1 cellular context compared by ENCODE assay signal in genomic region chr3:182699550-182700170, GRCh38.
TF ChIP-seq lines count a peak whose summit lies in the region.

No MANE protein-coding gene starts in this region.

TF ChIP-seq in K562, 482 proteins besides CTCF, POLR2A, EP300 and RAD21 (continued from another document and continues in another):
- TF ChIP-seq ZFP36 (IDR thresholded peaks at IDR 0.05; ENCODE audit: low read depth, low read length, partially characterized antibody) (no peak), HDAC8 (tag; IDR thresholded peaks at IDR 0.05) (0 out of 2 replicates have a peak, but pooled peaks have one; percentile 24), CBFA2T3 (IDR thresholded peaks at IDR 0.05) (no peak), HBP1 (CRISPR knock-in tag; IDR thresholded peaks at IDR 0.05) (no peak), ZNF347 (CRISPR knock-in tag; IDR thresholded peaks at IDR 0.05; ENCODE audit: low read depth) (no peak), EHMT2 (IDR thresholded peaks at IDR 0.05) (no peak), NKRF (IDR thresholded peaks at IDR 0.05; ENCODE audit: borderline replicate concordance) (no peak), ELF2 (CRISPR knock-in tag; IDR thresholded peaks at IDR 0.05) (no peak), TAF15 (IDR thresholded peaks at IDR 0.05; ENCODE audit: low read depth, low read length) (no peak), PKNOX1 (IDR thresholded peaks at IDR 0.05) (no peak), NCOA6 (IDR thresholded peaks at IDR 0.05) (no peak), ERF (CRISPR knock-in tag; IDR thresholded peaks at IDR 0.05) (no peak), ZNF184 (CRISPR knock-in tag; IDR thresholded peaks at IDR 0.05) (no peak), DDX20 (tag; IDR thresholded peaks at IDR 0.05; ENCODE audit: low read depth) (0 out of 2 replicates have a peak, but pooled peaks have one; percentile 74), POLR2G (IDR thresholded peaks at IDR 0.05; ENCODE audit: low read depth, low read length) (no peak), IFI16 (CRISPR knock-in tag; IDR thresholded peaks at IDR 0.05) (no peak), MAZ (CRISPR knock-in tag; conservative IDR thresholded peaks at IDR 0.05 in 1 of 2, IDR thresholded peaks at IDR 0.05 in 1 of 2) (no peak), NUFIP1 (IDR thresholded peaks at IDR 0.05; ENCODE audit: partially characterized antibody) (no peak), PRPF4 (IDR thresholded peaks at IDR 0.05; ENCODE audit: insufficient read depth, low read depth, low read length, poor library complexity, severe bottlenecking) (no peak), ELF1 (tag; IDR thresholded peaks at IDR 0.05) (no peak), SMAD4 (CRISPR knock-in tag; conservative IDR thresholded peaks at IDR 0.05) (peak; percentile 66), MEF2A (IDR thresholded peaks at IDR 0.05; ENCODE audit: control insufficient read depth, low read depth, low read length) (no peak), RBM25 (IDR thresholded peaks at IDR 0.05; ENCODE audit: low read depth, low read length, severe bottlenecking) (no peak), ZFX (CRISPR knock-in tag; IDR thresholded peaks at IDR 0.05) (no peak), TSC22D4 (tag; IDR thresholded peaks at IDR 0.05) (no peak), ZBTB9 (CRISPR knock-in tag; IDR thresholded peaks at IDR 0.05) (peak; percentile 28; the same call in 1 of the 2 replicates), LARP7 (IDR thresholded peaks at IDR 0.05) (no peak), NR2C2 (CRISPR knock-in tag; IDR thresholded peaks at IDR 0.05) (no peak), NR2C2 (tag; IDR thresholded peaks at IDR 0.05) (no peak), ZNF589 (CRISPR knock-in tag; IDR thresholded peaks at IDR 0.05; ENCODE audit: low read depth) (peak; percentile 54; the same call in 1 of the 2 replicates), BCLAF1 (IDR thresholded peaks at IDR 0.05; ENCODE audit: borderline replicate concordance in 1 of 2, control insufficient read depth in 1 of 2, low read depth in 2 of 2, low read length in 1 of 2) (no peak), HOXB6 (CRISPR knock-in tag; IDR thresholded peaks at IDR 0.05; ENCODE audit: borderline replicate concordance) (no peak), ZNF445 (CRISPR knock-in tag; IDR thresholded peaks at IDR 0.05; ENCODE audit: low read depth) (no peak), PRMT5 (CRISPR knock-in tag; IDR thresholded peaks at IDR 0.05) (no peak), SREBF1 (IDR thresholded peaks at IDR 0.05; ENCODE audit: borderline replicate concordance, low read depth, low read length) (no peak), FOXK2 (conservative IDR thresholded peaks at IDR 0.05 in 1 of 2, IDR thresholded peaks at IDR 0.05 in 1 of 2; ENCODE audit: low read depth in 2 of 2) (no peak), FOXK1 (CRISPR knock-in tag; IDR thresholded peaks at IDR 0.05; ENCODE audit: borderline replicate concordance) (no peak), SP1 (CRISPR knock-in tag; IDR thresholded peaks at IDR 0.05) (no peak), MYNN (IDR thresholded peaks at IDR 0.05) (no peak), MYNN (CRISPR knock-in tag; IDR thresholded peaks at IDR 0.05) (no peak), PURB (CRISPR knock-in tag; IDR thresholded peaks at IDR 0.05; ENCODE audit: low read depth) (no peak), ARHGAP35 (IDR thresholded peaks at IDR 0.05; ENCODE audit: partially characterized antibody) (no peak), ZSCAN32 (CRISPR knock-in tag; IDR thresholded peaks at IDR 0.05) (no peak), MEIS2 (IDR thresholded peaks at IDR 0.05; ENCODE audit: partially characterized antibody) (no peak), POLR3A (IDR thresholded peaks at IDR 0.05; ENCODE audit: borderline replicate concordance, extremely low read depth, insufficient read depth, insufficient read length) (no peak), HNRNPL (IDR thresholded peaks at IDR 0.05; ENCODE audit: low read depth, low read length) (no peak), IRF1 (CRISPR knock-in tag; IDR thresholded peaks at IDR 0.05; ENCODE audit: borderline replicate concordance) (no peak), ELK1 (CRISPR knock-in tag; IDR thresholded peaks at IDR 0.05) (no peak), SIN3B (IDR thresholded peaks at IDR 0.05; ENCODE audit: low read depth) (no peak), BRCA1 (IDR thresholded peaks at IDR 0.05) (no peak), BRCA1 (CRISPR knock-in tag; IDR thresholded peaks at IDR 0.05) (no peak), L3MBTL2 (IDR thresholded peaks at IDR 0.05) (peak; percentile 54), ZFP91 (CRISPR knock-in tag; IDR thresholded peaks at IDR 0.05) (no peak), ZBTB8A (IDR thresholded peaks at IDR 0.05; ENCODE audit: partially characterized antibody) (no peak), NFE2L1 (tag; IDR thresholded peaks at IDR 0.05; ENCODE audit: borderline replicate concordance, low read depth) (no peak), DEAF1 (CRISPR knock-in tag; IDR thresholded peaks at IDR 0.05) (no peak), GMEB1 (CRISPR knock-in tag; IDR thresholded peaks at IDR 0.05) (no peak), ZC3H8 (IDR thresholded peaks at IDR 0.05) (no peak)
